ENCODE assay signal across 1 cellular context in the genomic region with DNA sequence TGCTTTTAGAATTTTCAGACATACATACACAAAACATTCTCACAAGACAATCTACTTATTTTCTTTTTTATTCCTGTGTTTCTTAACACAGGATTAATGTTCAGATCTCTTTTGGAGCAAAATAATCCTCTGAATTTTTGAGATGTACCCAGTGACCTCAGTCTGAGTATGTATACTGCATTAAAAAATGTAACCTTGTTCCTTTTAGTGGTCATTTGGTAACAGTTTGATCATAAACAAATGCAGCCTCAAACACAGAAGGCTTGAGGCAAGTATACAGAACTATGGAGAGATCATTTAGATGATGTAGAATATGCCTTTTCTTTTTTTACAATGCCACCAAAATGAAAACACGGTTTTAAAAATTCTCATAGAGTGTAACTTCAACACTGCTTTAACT.
TF ChIP-seq lines count a peak whose summit lies in the region.

No MANE protein-coding gene starts in this region.

TF ChIP-seq in GM12878, 131 proteins besides CTCF, POLR2A, EP300 and RAD21:
- no peak for TF ChIP-seq YY1 (IDR thresholded peaks at IDR 0.05; ENCODE audit: low read depth, low read length)
- TF ChIP-seq BHLHE40 (IDR thresholded peaks at IDR 0.05; ENCODE audit: borderline replicate concordance in 1 of 2, low read depth in 2 of 2, low read length in 1 of 2), result no peak
- TF ChIP-seq SRF (IDR thresholded peaks at IDR 0.05; ENCODE audit: low read depth in 2 of 2, low read length in 2 of 2), result no peak
- TF ChIP-seq KDM1A (IDR thresholded peaks at IDR 0.05; ENCODE audit: borderline replicate concordance), result no peak
- no peak for TF ChIP-seq POU2F2 (IDR thresholded peaks at IDR 0.05; ENCODE audit: borderline replicate concordance, low read depth, low read length)
- no peak for TF ChIP-seq TBL1XR1 (IDR thresholded peaks at IDR 0.05; ENCODE audit: low read depth, low read length)
- TF ChIP-seq, protein P1, sequence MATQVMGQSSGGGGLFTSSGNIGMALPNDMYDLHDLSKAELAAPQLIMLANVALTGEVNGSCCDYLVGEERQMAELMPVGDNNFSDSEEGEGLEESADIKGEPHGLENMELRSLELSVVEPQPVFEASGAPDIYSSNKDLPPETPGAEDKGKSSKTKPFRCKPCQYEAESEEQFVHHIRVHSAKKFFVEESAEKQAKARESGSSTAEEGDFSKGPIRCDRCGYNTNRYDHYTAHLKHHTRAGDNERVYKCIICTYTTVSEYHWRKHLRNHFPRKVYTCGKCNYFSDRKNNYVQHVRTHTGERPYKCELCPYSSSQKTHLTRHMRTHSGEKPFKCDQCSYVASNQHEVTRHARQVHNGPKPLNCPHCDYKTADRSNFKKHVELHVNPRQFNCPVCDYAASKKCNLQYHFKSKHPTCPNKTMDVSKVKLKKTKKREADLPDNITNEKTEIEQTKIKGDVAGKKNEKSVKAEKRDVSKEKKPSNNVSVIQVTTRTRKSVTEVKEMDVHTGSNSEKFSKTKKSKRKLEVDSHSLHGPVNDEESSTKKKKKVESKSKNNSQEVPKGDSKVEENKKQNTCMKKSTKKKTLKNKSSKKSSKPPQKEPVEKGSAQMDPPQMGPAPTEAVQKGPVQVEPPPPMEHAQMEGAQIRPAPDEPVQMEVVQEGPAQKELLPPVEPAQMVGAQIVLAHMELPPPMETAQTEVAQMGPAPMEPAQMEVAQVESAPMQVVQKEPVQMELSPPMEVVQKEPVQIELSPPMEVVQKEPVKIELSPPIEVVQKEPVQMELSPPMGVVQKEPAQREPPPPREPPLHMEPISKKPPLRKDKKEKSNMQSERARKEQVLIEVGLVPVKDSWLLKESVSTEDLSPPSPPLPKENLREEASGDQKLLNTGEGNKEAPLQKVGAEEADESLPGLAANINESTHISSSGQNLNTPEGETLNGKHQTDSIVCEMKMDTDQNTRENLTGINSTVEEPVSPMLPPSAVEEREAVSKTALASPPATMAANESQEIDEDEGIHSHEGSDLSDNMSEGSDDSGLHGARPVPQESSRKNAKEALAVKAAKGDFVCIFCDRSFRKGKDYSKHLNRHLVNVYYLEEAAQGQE (IDR thresholded peaks at IDR 0.05; ENCODE audit: low read depth, low read length), result no peak
- no peak for TF ChIP-seq MEF2B (IDR thresholded peaks at IDR 0.05; ENCODE audit: partially characterized antibody, poor library complexity, severe bottlenecking)
- no peak for TF ChIP-seq NFIC (IDR thresholded peaks at IDR 0.05; ENCODE audit: low read depth, low read length)
- TF ChIP-seq ESRRA (IDR thresholded peaks at IDR 0.05; ENCODE audit: low read length), result no peak
- no peak for TF ChIP-seq RELA (IDR thresholded peaks at IDR 0.05; ENCODE audit: borderline replicate concordance, partially characterized antibody)
- no peak for TF ChIP-seq NFXL1 (IDR thresholded peaks at IDR 0.05; ENCODE audit: borderline replicate concordance)
- TF ChIP-seq SUPT20H (IDR thresholded peaks at IDR 0.05; ENCODE audit: borderline replicate concordance, control insufficient read depth, low read depth, low read length), result no peak
- no peak for TF ChIP-seq HCFC1 (IDR thresholded peaks at IDR 0.05; ENCODE audit: low read length)
- no peak for TF ChIP-seq KAT2A (conservative IDR thresholded peaks at IDR 0.05; ENCODE audit: control insufficient read depth, low read depth, low read length)
- TF ChIP-seq CHD1 (IDR thresholded peaks at IDR 0.05; ENCODE audit: low read depth, low read length), result no peak
- no peak for TF ChIP-seq HDGF (IDR thresholded peaks at IDR 0.05)
- TF ChIP-seq NFYA (IDR thresholded peaks at IDR 0.05; ENCODE audit: borderline replicate concordance, low read depth, low read length), result no peak
- TF ChIP-seq IKZF1 (conservative IDR thresholded peaks at IDR 0.05), result no peak
